Comparison of ENCODE assay signal across 26 cellular contexts in genomic region chrX:134870419-134870818, GRCh38.
"Had no signal": no experiment of that assay in that cellular context is flagged by ENCODE, and none has a peak within 500 bp of the region (broad histone marks: within the 10 kb centered on the region; RNA-seq: fewer than 3 reads in every experiment).

No MANE protein-coding gene starts in this region.

- H3K9me3 ChIP-seq: suprapubic skin, testis, thoracic aorta, thyroid gland, tibial artery, tibial nerve, transverse colon, upper lobe of left lung, upper lobe of right lung, uterus, vagina had no signal

- H3K27ac ChIP-seq: stomach, suprapubic skin, testis, thoracic aorta, thyroid gland, tibial artery, tibial nerve, transverse colon, upper lobe of left lung, upper lobe of right lung, uterus, vagina had no signal

- H3K4me1 ChIP-seq: stomach, suprapubic skin, testis, thyroid gland, tibial artery, tibial nerve, transverse colon, upper lobe of left lung, upper lobe of right lung, uterus, vagina had no signal

- DNase-seq: stimulated activated CD4-positive, alpha-beta T cell treated with anti-CD3 and anti-CD28 coated beads, Interleukin-2, amount 100 ng/mL, for 48 hours; stimulated activated CD4-positive, alpha-beta T cell treated with anti-CD3 and anti-CD28 coated beads, Interleukin-4, amount 100 ng/mL, for 1 hour; stimulated activated CD4-positive, alpha-beta T cell treated with anti-CD3 and anti-CD28 coated beads, Interleukin-4, amount 100 ng/mL, for 24 hours; stimulated activated CD4-positive, alpha-beta T cell treated with anti-CD3 and anti-CD28 coated beads, Interleukin-4, amount 100 ng/mL, for 4 hours; stimulated activated CD8-positive, alpha-beta memory T cell treated with anti-CD3 and anti-CD28 coated beads, Interleukin-4, amount 100 ng/mL, for 48 hours; stimulated activated naive B cell treated with anti-CD40 and anti-IgM and Interleukin-4, amounts not matched to agents 10 μg/mL and 1 μg/mL and 100 μg/mL, for 72 hours; stimulated activated naive CD4-positive, alpha-beta T cell; stimulated activated naive CD4-positive, alpha-beta T cell treated with Interleukin-2 at 50 U/mL for 16 hours; stimulated activated naive CD8-positive, alpha-beta T cell treated with anti-CD3 and anti-CD28 coated beads, Interleukin-15, amount 100 ng/mL, for 72 hours; stimulated activated naive CD8-positive, alpha-beta T cell treated with anti-CD3 and anti-CD28 coated beads, Interleukin-15, Interleukin-2, amounts not matched to agents 100 U/mL and 50 U/mL, for 24 hours; stomach; substantia nigra; testis; thyroid gland; tibial artery; transverse colon; trophoblast cell; upper lobe of left lung; upper lobe of right lung; uterus had no signal

- H3K36me3 ChIP-seq: stomach, suprapubic skin, thoracic aorta, thyroid gland, tibial artery, tibial nerve, transverse colon, upper lobe of left lung, upper lobe of right lung, uterus, vagina had no signal

- H3K4me3 ChIP-seq: stomach, suprapubic skin, testis, thoracic aorta, thyroid gland, tibial artery, tibial nerve, transverse colon, upper lobe of left lung, upper lobe of right lung, uterus, vagina had no signal

- H3K27me3 ChIP-seq: stomach, suprapubic skin, testis, thyroid gland, tibial artery, tibial nerve, transverse colon, upper lobe of left lung, upper lobe of right lung, uterus, vagina had no signal

- ATAC-seq: stimulated activated effector memory CD8-positive, alpha-beta T cell treated with anti-CD3 and anti-CD28 coated beads, Interleukin-12 subunit alpha, Interleukin-12 subunit beta, amount 100 ng/mL, for 72 hours; stimulated activated memory B cell treated with anti-CD40 and anti-IgM and Interleukin-4, amounts not matched to agents 10 μg/mL and 1 μg/mL and 100 μg/mL, for 72 hours; stimulated activated naive B cell treated with anti-CD40 and anti-IgM and Interleukin-4, amounts not matched to agents 10 μg/mL and 1 μg/mL and 100 μg/mL, for 72 hours; stimulated activated naive CD8-positive, alpha-beta T cell treated with anti-CD3 and anti-CD28 coated beads, Interleukin-15, amount 100 ng/mL, for 72 hours; stimulated activated naive CD8-positive, alpha-beta T cell treated with anti-CD3 and anti-CD28 coated beads, Interleukin-15, Interleukin-2, amounts not matched to agents 100 U/mL and 50 U/mL, for 24 hours; upper lobe of right lung had no signal
